In genomic region chr1:226332947-226333346, GRCh38 we compare ENCODE assay signal across 9 cellular contexts. TPM values are rescaled to one million over a fixed set of nuclear protein-coding genes. Genes with fewer than 3 reads are reported as not detected.
A peak's percentile ranks its signal among the peaks of the same experiment; 100 is the strongest.
DNase-seq lines count a peak whose midpoint lies in the region; ATAC-seq and TF ChIP-seq lines count a peak whose summit lies in the region.
"Had no signal": no experiment of that assay in that cellular context is flagged by ENCODE, and none has a peak within 500 bp of the region (broad histone marks: within the 10 kb centered on the region; RNA-seq: fewer than 3 reads in every experiment).

No MANE protein-coding gene starts in this region.

- TF ChIP-seq CTCF in BE2C (IDR thresholded peaks at IDR 0.05; ENCODE audit: low read depth, low read length) (no peak), hepatocyte (IDR thresholded peaks at IDR 0.05; ENCODE audit: poor library complexity) (no peak), heart right ventricle (IDR thresholded peaks at IDR 0.05) (no peak)

- H3F3A ChIP-seq in GM23248 (ENCODE audit: insufficient read depth) = no peaks in the 10 kb centered on the region

- H3K4me3 Mint-ChIP-seq in T-helper 1 cell treated with Interleukin-12 subunit alpha and Interleukin-12 subunit beta and Interleukin-4 antibody, amounts not matched to agents 30 μg/mL and 1 μg/mL, for 36 hours = peak overlapping the region; percentile 58

- peaks cover 11% of the 10 kb centered on the region for H3K4me1 Mint-ChIP-seq in T-helper 1 cell treated with Interleukin-12 subunit alpha and Interleukin-12 subunit beta and Interleukin-4 antibody, amounts not matched to agents 30 μg/mL and 1 μg/mL, for 36 hours (ENCODE audit: low read depth)

- H3K4me3 ChIP-seq in BE2C (ENCODE audit: low read depth, low read length) (peak overlapping the region; percentile 46), GM23248 (peak overlapping the region; percentile 57), hepatocyte (no peak overlapping the region), heart right ventricle (no peak overlapping the region)

- H3K79me2 ChIP-seq in GM23248 (ENCODE audit: insufficient read depth) (no peaks in the 10 kb centered on the region), hepatocyte (no peaks in the 10 kb centered on the region)

- in situ Hi-C loops in GM23248 (cut with MboI) = no loop called here

- H3K27me3 Mint-ChIP-seq in T-helper 1 cell treated with Interleukin-12 subunit alpha and Interleukin-12 subunit beta and Interleukin-4 antibody, amounts not matched to agents 30 μg/mL and 1 μg/mL, for 36 hours (ENCODE audit: low read depth) = no peaks in the 10 kb centered on the region

- H3K27ac ChIP-seq in GM23248 (no peak overlapping the region), hepatocyte (no peak overlapping the region), heart right ventricle (no peak overlapping the region)

- peak overlapping the region; percentile 64 for H3K27ac Mint-ChIP-seq in T-helper 1 cell treated with Interleukin-12 subunit alpha and Interleukin-12 subunit beta and Interleukin-4 antibody, amounts not matched to agents 30 μg/mL and 1 μg/mL, for 36 hours

- H3K4me1 ChIP-seq in BE2C = no peaks in the 10 kb centered on the region
- 0 out of 2 replicates have a peak, but pooled peaks cover 5% of the 10 kb centered on the region for H3K4me1 ChIP-seq in GM23248 (ENCODE audit: insufficient read depth)
- H3K4me1 ChIP-seq in hepatocyte (ENCODE audit: insufficient read depth) = no peaks in the 10 kb centered on the region
- peaks cover 0 to 5% (median 0%) of the 10 kb centered on the region in 9 donors for H3K4me1 ChIP-seq in heart right ventricle

- intact Hi-C loops in heart right ventricle (cut with DNase I) = loop anchor here in 4 of 10 donors (10.0 kb wide), 1 partner anchor 208 kb away; no protein-coding TSS in a partner anchor

- H3K9me3 Mint-ChIP-seq in T-helper 1 cell treated with Interleukin-12 subunit alpha and Interleukin-12 subunit beta and Interleukin-4 antibody, amounts not matched to agents 30 μg/mL and 1 μg/mL, for 36 hours = no peaks in the 10 kb centered on the region

- peak overlapping the region; percentile 31; the same call in 1 of the 2 replicates for H3K9ac ChIP-seq in GM23248

- no peaks in the 10 kb centered on the region for H3K36me3 Mint-ChIP-seq in T-helper 1 cell treated with Interleukin-12 subunit alpha and Interleukin-12 subunit beta and Interleukin-4 antibody, amounts not matched to agents 30 μg/mL and 1 μg/mL, for 36 hours (ENCODE audit: low read depth)

- H3K36me3 ChIP-seq in BE2C = no peaks in the 10 kb centered on the region
- no peaks in the 10 kb centered on the region for H3K36me3 ChIP-seq in GM23248 (ENCODE audit: low read depth)
- no peaks in the 10 kb centered on the region for H3K36me3 ChIP-seq in hepatocyte (replicated peaks; ENCODE audit: insufficient read depth, low read depth)
- H3K36me3 ChIP-seq in heart right ventricle = no peaks in the 10 kb centered on the region

- H3K9me2 ChIP-seq in GM23248 (ENCODE audit: insufficient read depth) (no peaks in the 10 kb centered on the region), hepatocyte (replicated peaks; ENCODE audit: insufficient read depth) (no peaks in the 10 kb centered on the region)

- H4K20me1 ChIP-seq in GM23248 (ENCODE audit: insufficient read depth) (no peaks in the 10 kb centered on the region), hepatocyte (ENCODE audit: insufficient read depth, poor library complexity, severe bottlenecking) (no peaks in the 10 kb centered on the region)

- ATAC-seq in heart right ventricle = no peak

- no peaks in the 10 kb centered on the region for H3K27me3 ChIP-seq in BE2C
- H3K27me3 ChIP-seq in GM23248 (replicated peaks; ENCODE audit: insufficient read depth) = no peaks in the 10 kb centered on the region
- H3K27me3 ChIP-seq in hepatocyte = no peaks in the 10 kb centered on the region
- no peaks in the 10 kb centered on the region for H3K27me3 ChIP-seq in heart right ventricle

- no peaks in the 10 kb centered on the region for H3K9me3 ChIP-seq in BE2C
- H3K9me3 ChIP-seq in GM23248 (ENCODE audit: low read depth) = no peaks in the 10 kb centered on the region
- no peaks in the 10 kb centered on the region for H3K9me3 ChIP-seq in hepatocyte (ENCODE audit: low read depth)
- H3K9me3 ChIP-seq in heart right ventricle = no peaks in the 10 kb centered on the region

- DNase-seq in BE2C (no peak), GM23248 (peak; percentile 18), hepatocyte (ENCODE audit: low spot score) (no peak), HPDE6-E6E7 (ENCODE audit: extremely low spot score) (no peak), NOMO-1 treated with DMSO at 0.1 percent for 48 hours (lab: John Stamatoyannopoulos, UW; ENCODE audit: unreplicated experiment) (no peak), heart right ventricle (no peak)
- DNase-seq in activated CD4-positive, CD25-positive, alpha-beta regulatory T cell treated with anti-CD3 and anti-CD28 coated beads, Interleukin-2, amount 50 U/mL, for 72 hours = no peak
- DNase-seq: amniotic stem cell had no signal

- H2AFZ ChIP-seq in GM23248 (peak overlapping the region; percentile 89), hepatocyte (peak overlapping the region; percentile 30)

- H3K4me2 ChIP-seq in GM23248 (ENCODE audit: unreplicated experiment) (peak overlapping the region; percentile 81), hepatocyte (peak overlapping the region; percentile 63)

- WGBS in GM23248 (ENCODE audit: low coverage in 1 of 2, low lambda C conversion rate in 2 of 2, missing lambda C conversion rate in 2 of 2), 2 experiments = 8 to 9% methylated on average over 2 of the region's 2 CpGs
- WGBS in hepatocyte (ENCODE audit: low lambda C conversion rate, missing lambda C conversion rate) = 40% methylated on average over 2 of the region's 2 CpGs
- WGBS in heart right ventricle, 2 donors = 53 to 60% methylated on average over 2 of the region's 2 CpGs

RNA-seq across cellular contexts. Expression of gene LIN9, which starts 24.0 kb away (rescaled TPM):
- 3.1 TPM for polyA plus RNA-seq in BE2C (2012; ENCODE audit: insufficient read depth, insufficient read length, low read depth)
- 2.8 and 4.0 TPM in 2 replicates for total RNA-seq in GM23248 (2014; rRNA removed; shearing (Covaris generic))
- polyA plus RNA-seq in GM23248 (2016; fragmentation: Nextera tagmentation; extraction: Ambion mirVana) = 3.9 and 4.7 TPM in 2 replicates
- total RNA-seq in hepatocyte = 5.7 and 6.2 TPM in 2 replicates
- 2.9 TPM in 2 replicates for polyA plus RNA-seq in hepatocyte
- total RNA-seq in heart right ventricle = 10 to 100 TPM in 9 of 10 donors, 1 to 10 TPM in 1; 7.9 to 25.6 (median 19.2) TPM
- 10 to 100 TPM in 1 of 2 donors, 1 to 10 TPM in 1; 5.8 to 17.5 TPM for polyA plus RNA-seq in heart right ventricle

Comparison
In these comparisons a context has a peak if more than half of its experiments do, and no peak if none do; other contexts are left out.
1. H3K4me3 ChIP-seq: peak in BE2C (single experiment) and GM23248 (single experiment); none in hepatocyte (single experiment) and heart right ventricle (0 of 10).